20 cellular contexts compared by ENCODE assay signal in genomic region chr7:34162676-34163075, GRCh38.
"Had no signal": no experiment of that assay in that cellular context is flagged by ENCODE, and none has a peak within 500 bp of the region (broad histone marks: within the 10 kb centered on the region; RNA-seq: fewer than 3 reads in every experiment).

No MANE protein-coding gene starts in this region.

- H3K4me3 Mint-ChIP-seq: activated naive CD4-positive, alpha-beta T cell treated with anti-CD3 and anti-CD28 coated beads, Interleukin-2, amount 10 ng/mL, durations not matched to agents 7 days and 5 days; natural killer cell had no signal

- H3K4me3 ChIP-seq: gastrocnemius medialis, lung, thyroid gland had no signal

- ATAC-seq: esophagus mucosa, gastrocnemius medialis, left lobe of liver, natural killer cell had no signal

- H3K27me3 Mint-ChIP-seq: activated naive CD4-positive, alpha-beta T cell treated with anti-CD3 and anti-CD28 coated beads, Interleukin-2, amount 10 ng/mL, durations not matched to agents 7 days and 5 days had no signal

- H3K27ac Mint-ChIP-seq: activated naive CD4-positive, alpha-beta T cell treated with anti-CD3 and anti-CD28 coated beads, Interleukin-2, amount 10 ng/mL, durations not matched to agents 7 days and 5 days; natural killer cell had no signal

- H3K27me3 ChIP-seq: gastrocnemius medialis, thyroid gland had no signal

- DNase-seq: activated CD4-positive, alpha-beta T cell treated with anti-CD3 and anti-CD28 coated beads for 1 hour; activated CD8-positive, alpha-beta memory T cell treated with anti-CD3 and anti-CD28 coated beads for 24 hours; activated CD8-positive, alpha-beta memory T cell treated with anti-CD3 and anti-CD28 coated beads, Interleukin-2, amount 50 U/mL, for 48 hours; activated effector memory CD4-positive, alpha-beta T cell treated with Interleukin-2 at 50 U/mL for 16 hours; activated naive CD4-positive, alpha-beta T cell treated with anti-CD3 and anti-CD28 coated beads, Interleukin-2, amount 10 ng/mL, durations not matched to agents 7 days and 5 days; activated T-cell treated with anti-CD3 and anti-CD28 coated beads, Interleukin-2, amount 50 U/mL, for 48 hours; effector CD4-positive, alpha-beta T cell; gastrocnemius medialis; head of caudate nucleus; kidney; natural killer cell; posterior cingulate gyrus; stimulated activated CD8-positive, alpha-beta memory T cell treated with anti-CD3 and anti-CD28 coated beads, Interleukin-4, amount 100 ng/mL, for 48 hours; stimulated activated naive CD4-positive, alpha-beta T cell; thyroid gland had no signal

- H3K36me3 Mint-ChIP-seq: activated naive CD4-positive, alpha-beta T cell treated with anti-CD3 and anti-CD28 coated beads, Interleukin-2, amount 10 ng/mL, durations not matched to agents 7 days and 5 days; natural killer cell had no signal

- H3K9me3 ChIP-seq: gastrocnemius medialis, thyroid gland had no signal

- FAIRE-seq: bronchial epithelial cell, kidney had no signal

- H3K4me1 ChIP-seq: thyroid gland had no signal

- H3K4me1 Mint-ChIP-seq: activated naive CD4-positive, alpha-beta T cell treated with anti-CD3 and anti-CD28 coated beads, Interleukin-2, amount 10 ng/mL, durations not matched to agents 7 days and 5 days; natural killer cell had no signal

- H3K27ac ChIP-seq: gastrocnemius medialis, thyroid gland, VCaP had no signal

- H3K36me3 ChIP-seq: gastrocnemius medialis, thyroid gland had no signal
